In the genomic region with DNA sequence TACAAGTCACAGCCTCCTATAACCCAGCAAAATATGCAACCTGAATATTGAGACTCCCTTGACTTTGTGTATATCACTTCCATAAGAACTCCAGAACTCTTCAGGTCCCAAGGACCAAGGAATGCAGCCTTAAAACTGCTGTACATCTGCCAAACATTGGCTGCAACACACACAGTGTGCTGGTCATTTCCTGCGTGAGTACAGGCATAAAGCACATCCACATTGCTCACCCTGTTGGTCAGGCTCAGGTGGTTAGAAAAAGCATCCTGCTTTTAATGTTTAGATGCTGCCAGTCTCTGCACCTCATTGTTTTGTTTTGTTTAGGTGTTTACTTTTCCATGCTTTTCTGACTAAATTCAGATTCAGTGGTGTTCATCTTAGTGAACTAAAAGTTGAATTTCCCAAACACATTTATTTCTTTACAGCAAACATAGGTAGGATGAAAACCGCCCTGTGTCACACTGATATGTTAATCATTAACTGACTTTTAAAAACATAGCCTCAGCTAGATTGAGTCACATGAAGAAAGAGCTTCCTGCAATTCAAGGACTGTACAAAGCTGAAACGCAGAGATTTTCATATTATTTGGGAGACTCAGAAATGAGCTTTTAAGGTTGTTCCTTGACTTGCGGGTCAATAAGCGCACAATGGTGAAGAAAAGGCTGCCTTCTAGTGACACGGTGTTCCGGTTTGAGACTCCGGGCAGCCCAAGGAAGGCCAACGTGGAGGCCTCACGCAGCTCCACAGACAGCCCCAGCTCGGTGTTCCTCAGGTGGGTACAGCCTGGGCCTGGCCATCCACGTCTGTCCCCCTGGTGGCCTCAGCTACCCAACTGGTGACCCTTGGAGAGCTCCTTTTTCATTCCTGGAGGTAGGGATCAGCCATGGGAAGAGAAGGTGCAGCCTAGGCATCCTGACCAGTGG, we compare ENCODE assay signal across 10 cellular contexts. TPM values are rescaled to one million over a fixed set of nuclear protein-coding genes. Genes with fewer than 3 reads are reported as not detected.
DNase-seq lines count a peak whose midpoint lies in the region; ATAC-seq, FAIRE-seq and TF ChIP-seq lines count a peak whose summit lies in the region.
"Had no signal": no experiment of that assay in that cellular context is flagged by ENCODE, and none has a peak within 500 bp of the region (broad histone marks: within the 10 kb centered on the region; RNA-seq: fewer than 3 reads in every experiment).

No MANE protein-coding gene starts in this region.

- H3K9me3 ChIP-seq in H1 (ENCODE audit: insufficient read depth in 2 of 2, low read depth in 1 of 2, low read length in 1 of 2): no peaks in the 10 kb centered on the region
- no peaks in the 10 kb centered on the region for H3K9me3 ChIP-seq in MM.1S (replicated peaks; ENCODE audit: insufficient read depth, low read length)

- peak overlapping the region; percentile 70; the same call in 1 of the 2 replicates for H2AFZ ChIP-seq in H1 (ENCODE audit: low read length)
- H2AFZ ChIP-seq in MM.1S (ENCODE audit: low read length): no peak overlapping the region

- no peak overlapping the region for H3K27ac Mint-ChIP-seq in neural crest cell (ENCODE audit: unreplicated experiment)
- no peak overlapping the region for H3K27ac Mint-ChIP-seq in immature natural killer cell

- H3K9me2 ChIP-seq in MM.1S (replicated peaks; ENCODE audit: insufficient read depth, low read length): no peaks in the 10 kb centered on the region

- H4K8ac ChIP-seq in H1 (ENCODE audit: extremely low read depth, insufficient read depth, low read length): no peak overlapping the region

- H2BK20ac ChIP-seq in H1 (ENCODE audit: low read length): 0 out of 2 replicates have a peak overlapping the region, but pooled peaks have one; percentile 91

- no peak overlapping the region for H2AK5ac ChIP-seq in H1 (ENCODE audit: low read depth, low read length)

- peak in 1 of 2 experiments; percentile 13; a peak in 1 of 4 replicates for TF ChIP-seq RAD21 in H1 (IDR thresholded peaks at IDR 0.05 in 1 of 2, conservative IDR thresholded peaks at IDR 0.05 in 1 of 2; ENCODE audit: low read depth in 2 of 2, low read length in 2 of 2)

- no peaks in the 10 kb centered on the region; the same call in 1 of the 2 replicates for H3K23me2 ChIP-seq in H1 (ENCODE audit: low read depth, low read length)

- H3K4me3 Mint-ChIP-seq in neural crest cell (no peak overlapping the region), immature natural killer cell (no peak overlapping the region)

- POLR2A ChIA-PET in H1 (lab: Charles Lee; ENCODE audit: partially characterized antibody): interaction anchor here (1.1 kb wide), 1 partner anchor 52 kb away, joined by 3 read pairs; the partner anchor contains the start of gene GRAMD2B

- peak in 2 of 3 experiments; percentile 21 to 33; a peak in 3 of 4 replicates for TF ChIP-seq CTCF in H1 (IDR thresholded peaks at IDR 0.05; ENCODE audit: control extremely low read depth in 1 of 3, insufficient read depth in 1 of 3, low read depth in 1 of 3, low read length in 3 of 3)
- peak; percentile 17 for TF ChIP-seq CTCF in neural crest cell (conservative IDR thresholded peaks at IDR 0.05)
- TF ChIP-seq CTCF in MM.1S (IDR thresholded peaks at IDR 0.05; ENCODE audit: low read length): no peak

- H3K4me1 ChIP-seq in H1 (replicated peaks in 1 of 4; ENCODE audit: control insufficient read depth in 3 of 4, insufficient read depth in 4 of 4, low read length in 3 of 4): peaks cover 9 to 25% (median 23%) of the 10 kb centered on the region in 4 experiments; a peak in 6 of 7 replicates
- H3K4me1 ChIP-seq in MM.1S (ENCODE audit: low read length): no peaks in the 10 kb centered on the region

- peaks cover 29% of the 10 kb centered on the region for H3K4me1 Mint-ChIP-seq in neural crest cell
- peaks cover 17 to 19% of the 10 kb centered on the region in 2 donors for H3K4me1 Mint-ChIP-seq in immature natural killer cell

- H2BK12ac ChIP-seq in H1 (ENCODE audit: low read depth, low read length): 0 out of 2 replicates have a peak overlapping the region, but pooled peaks have one; percentile 65

- 0 out of 2 replicates have a peak overlapping the region, but pooled peaks have one; percentile 14 for H3K18ac ChIP-seq in H1 (ENCODE audit: extremely low read depth, low read length)

- H3K79me2 ChIP-seq in H1 (ENCODE audit: control insufficient read depth in 1 of 2, insufficient read depth in 2 of 2, low read length in 2 of 2) (no peaks in the 10 kb centered on the region), MM.1S (ENCODE audit: low read length) (no peaks in the 10 kb centered on the region)

- CTCF ChIA-PET in H1 (lab: Charles Lee; ENCODE audit: partially characterized antibody): interaction anchor here (0.5 to 2.5 kb wide), 14 partner anchors 11 to 173 kb away, joined by 3 to 9 read pairs (median 4); partner anchors contain the start of gene GRAMD2B

- no peak for TF ChIP-seq POLR2A in H1 (IDR thresholded peaks at IDR 0.05; ENCODE audit: control extremely low read depth in 1 of 2, low read depth in 2 of 2, low read length in 2 of 2)

- H3K56ac ChIP-seq in H1 (replicated peaks; ENCODE audit: insufficient read length, low read depth, low read length): no peak overlapping the region

- no peak for ATAC-seq in GM18867 (IDR thresholded peaks at IDR 0.05; ENCODE audit: unreplicated experiment)

- no peak for TF ChIP-seq EP300 in H1 (IDR thresholded peaks at IDR 0.05; ENCODE audit: borderline replicate concordance in 1 of 2, low read depth in 2 of 2, low read length in 2 of 2)

- H2BK5ac ChIP-seq in H1 (ENCODE audit: low read depth, low read length): 0 out of 2 replicates have a peak overlapping the region, but pooled peaks have one; percentile 40

- no peaks in the 10 kb centered on the region for H3K79me1 ChIP-seq in H1 (ENCODE audit: low read depth, low read length)

- peak overlapping the region; percentile 37; the same call in 1 of the 2 replicates for H2BK15ac ChIP-seq in H1 (ENCODE audit: low read length)

- no peak overlapping the region for H3K4ac ChIP-seq in H1 (replicated peaks; ENCODE audit: insufficient read length, low read depth, low read length)

- no peak overlapping the region for H3K4me3 ChIP-seq in H1 (ENCODE audit: extremely low read depth in 1 of 4, insufficient read depth in 2 of 4, low read depth in 3 of 4, low read length in 4 of 4)
- H3K4me3 ChIP-seq in MM.1S (ENCODE audit: low read length): no peak overlapping the region

- H3K9ac ChIP-seq in H1 (replicated peaks in 1 of 4; ENCODE audit: extremely low read depth in 1 of 4, low read depth in 3 of 4, low read length in 3 of 4) (no peak overlapping the region), MM.1S (ENCODE audit: low read length) (no peak overlapping the region)

- peak; percentile 64 for DNase-seq in EL
- DNase-seq in LHCN-M2 (ENCODE audit: low read depth): peak; percentile 46
- DNase-seq in H1 (ENCODE audit: low read depth in 1 of 2, low spot score in 2 of 2): no peak
- no peak for DNase-seq in neural crest cell (ENCODE audit: low read depth, low spot score)
- no peak for DNase-seq in HuH-7.5 (ENCODE audit: low spot score)
- no peak for DNase-seq in immature natural killer cell
- no peak for DNase-seq in MM.1S
- DNase-seq: DMS153, NCI-H510A had no signal

- H3F3A ChIP-seq in MM.1S (ENCODE audit: insufficient read depth, low read length): no peaks in the 10 kb centered on the region

- H3K36me3 Mint-ChIP-seq in neural crest cell (ENCODE audit: low read depth) (no peaks in the 10 kb centered on the region), immature natural killer cell (no peaks in the 10 kb centered on the region)

- H4K5ac ChIP-seq in H1 (ENCODE audit: insufficient read length, low read depth, low read length): no peak overlapping the region

- H3K9me3 Mint-ChIP-seq in neural crest cell (peaks cover 2% of the 10 kb centered on the region), immature natural killer cell (no peaks in the 10 kb centered on the region)

- peak overlapping the region; percentile 13 for H2BK120ac ChIP-seq in H1 (replicated peaks; ENCODE audit: low read depth, low read length)

- H4K91ac ChIP-seq in H1 (replicated peaks; ENCODE audit: insufficient read length, low read length): peak overlapping the region; percentile 12

- no peak overlapping the region for H3K14ac ChIP-seq in H1 (ENCODE audit: insufficient read length)

- no peaks in the 10 kb centered on the region for H3K36me3 ChIP-seq in H1 (ENCODE audit: control insufficient read depth in 2 of 4, insufficient read depth in 4 of 4, low read length in 3 of 4)
- H3K36me3 ChIP-seq in MM.1S (replicated peaks; ENCODE audit: insufficient read depth, low read length): no peaks in the 10 kb centered on the region

- H4K20me1 ChIP-seq in H1 (replicated peaks in 1 of 2; ENCODE audit: control insufficient read depth in 1 of 2, insufficient read depth in 2 of 2, low read length in 2 of 2) (no peaks in the 10 kb centered on the region), MM.1S (ENCODE audit: insufficient read depth, low read length) (no peaks in the 10 kb centered on the region)

- no peaks in the 10 kb centered on the region for H3K27me3 ChIP-seq in H1 (replicated peaks in 1 of 4; ENCODE audit: control insufficient read depth in 3 of 4, extremely low read depth in 1 of 4, insufficient read depth in 3 of 4, low read length in 3 of 4)
- no peaks in the 10 kb centered on the region for H3K27me3 ChIP-seq in MM.1S (replicated peaks; ENCODE audit: insufficient read depth, low read length)

- 89% methylated on average over 12 of the region's 12 CpGs; no CpG with 5 or more reads in 1 of the 2 experiments for WGBS in H1 (ENCODE audit: extremely low coverage in 1 of 2, insufficient coverage in 1 of 2, insufficient read length in 1 of 2, insufficient replicate concordance in 2 of 2, low coverage in 1 of 2, low lambda C conversion rate in 2 of 2, missing lambda C conversion rate in 1 of 2), 2 experiments

- H3K27ac ChIP-seq in H1 (ENCODE audit: low read depth, low read length) (no peak overlapping the region), MM.1S (ENCODE audit: low read length) (no peak overlapping the region; the same call in 1 of the 2 replicates)

- H3K4me2 ChIP-seq in H1 (ENCODE audit: insufficient read depth in 1 of 2, low read depth in 2 of 2, low read length in 2 of 2): 0 out of 4 replicates have a peak overlapping the region, but pooled peaks have one; percentile 3
- H3K4me2 ChIP-seq in MM.1S (ENCODE audit: low read depth, low read length): no peak overlapping the region

- no peaks in the 10 kb centered on the region for H3K27me3 Mint-ChIP-seq in neural crest cell (ENCODE audit: low read depth)
- peaks cover 0 to 2% (median 2%) of the 10 kb centered on the region in 3 donors for H3K27me3 Mint-ChIP-seq in immature natural killer cell (ENCODE audit: low read depth in 3 of 3)

- H3K23ac ChIP-seq in H1 (ENCODE audit: insufficient read length): no peak overlapping the region

- peak; percentile 36 for FAIRE-seq in H1 (lab: Jason Lieb, UNC)

RNA-seq across cellular contexts. Expression of gene GRAMD2B, which starts 52.2 kb away (rescaled TPM):
- 16.3 and 23.1 TPM in 2 replicates for total RNA-seq in LHCN-M2 (2014; rRNA removed)
- 53.8 TPM for polyA plus RNA-seq in LHCN-M2 (2012)
- total RNA-seq in H1 (2021; fragmentation: NEBNext Ultra II Directional; extraction: Animal tissue kit (Norgen Biotek cat#: 25700)): 9.4 and 11.7 TPM in 2 replicates
- polyA plus RNA-seq in H1 (2011; rRNA removed): 3.5 and 6.4 TPM in 2 replicates
- 7.3 TPM for polyA plus RNA-seq in H1 (2011; cell fraction: cytosol; rRNA removed)
- polyA plus RNA-seq in H1 (2011; cell fraction: nucleus; rRNA removed): 4.4 TPM
- 6.4 to 10.0 TPM (median 8.0 TPM) in 4 replicates for polyA plus RNA-seq in H1 (2012, experiment 1 of 2)
- 1.6 TPM for polyA plus RNA-seq in H1 (2012, experiment 2 of 2)
- 12.5 TPM for polyA plus RNA-seq in H1 (2013, experiment 1 of 2)
- 11.4 TPM for polyA plus RNA-seq in H1 (2013, experiment 2 of 2)
- 5.6 and 7.3 TPM in 2 replicates for polyA minus RNA-seq in H1 (2011; rRNA and poly(A)+ RNA removed)
- polyA minus RNA-seq in H1 (2011; cell fraction: cytosol; rRNA and poly(A)+ RNA removed): 4.3 TPM
- polyA minus RNA-seq in H1 (2011; cell fraction: nucleus; rRNA and poly(A)+ RNA removed): 10.4 TPM
- total RNA-seq in neural crest cell: 7.1 and 7.9 TPM in 2 replicates
- 10 to 100 TPM in 1 of 3 donors, 1 to 10 TPM in 2; 1.4 to 10.3 (median 4.4) TPM for polyA plus RNA-seq in immature natural killer cell

Comparison
In these comparisons a context has a peak if more than half of its experiments do, and no peak if none do; other contexts are left out.
1. DNase-seq: peak in EL (single experiment) and LHCN-M2 (single experiment); none in H1 (0 of 2), neural crest cell (single experiment), HuH-7.5 (single experiment), immature natural killer cell (0 of 3) and MM.1S (single experiment).